8 cellular contexts compared by ENCODE assay signal in the genomic region with DNA sequence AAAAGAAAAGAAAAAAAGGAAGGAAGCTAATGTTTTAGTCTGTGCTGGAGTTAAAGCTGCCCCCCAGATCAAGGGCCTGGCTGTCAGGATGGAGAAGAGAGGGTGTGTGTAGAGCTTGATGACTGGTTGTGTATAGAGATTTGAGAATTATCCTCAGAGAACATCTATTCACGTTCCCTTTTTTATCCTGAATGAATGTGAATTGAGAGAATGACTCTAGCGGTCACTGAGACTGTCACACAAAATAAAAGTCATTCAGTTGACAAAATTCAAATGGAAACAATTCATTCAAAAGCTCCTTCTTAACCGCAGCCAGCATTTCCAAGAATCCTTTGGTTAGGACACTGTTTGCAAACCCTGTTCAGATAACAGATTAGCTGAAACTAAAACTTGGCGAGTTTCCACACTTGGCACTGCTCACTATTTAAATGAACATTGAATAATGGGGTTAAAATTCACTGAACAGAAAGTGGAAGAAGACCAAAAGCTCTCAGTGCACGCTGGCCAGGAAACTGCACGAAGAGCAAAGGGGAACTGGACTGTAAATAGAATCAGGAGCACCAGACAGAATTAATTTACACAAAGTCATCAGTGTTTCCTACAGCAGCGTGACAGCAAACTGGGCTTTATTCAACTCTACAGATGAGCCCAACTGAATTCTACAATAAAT. TPM values are rescaled to one million over a fixed set of nuclear protein-coding genes. Genes with fewer than 3 reads are reported as not detected.
DNase-seq lines count a peak whose midpoint lies in the region; ATAC-seq and TF ChIP-seq lines count a peak whose summit lies in the region.

No MANE protein-coding gene starts in this region.

- no peaks in the 10 kb centered on the region for H3K79me2 ChIP-seq in Karpas-422 (ENCODE audit: low read length)

- H3K27ac ChIP-seq in Karpas-422 (ENCODE audit: low read length) (no peak overlapping the region), adrenal gland (peak overlapping the region in 3 of 5 donors; percentile 25 to 60 (median 49)), lung (ENCODE audit: low read depth in 1 of 2, low read length in 1 of 2) (peak overlapping the region in 1 of 2 donors; percentile 27)

- H3K9ac ChIP-seq in Karpas-422 (ENCODE audit: low read length), result no peak overlapping the region

- H3K4me2 ChIP-seq in Karpas-422 (ENCODE audit: low read depth, low read length, poor library complexity, severe bottlenecking), result peak overlapping the region; percentile 42

- TF ChIP-seq POLR2A in adrenal gland (IDR thresholded peaks at IDR 0.05), result no peak

- H3K4me1 ChIP-seq in Karpas-422 (ENCODE audit: low read length), result peaks cover 9% of the 10 kb centered on the region
- peaks cover 11 to 14% of the 10 kb centered on the region in 2 donors for H3K4me1 ChIP-seq in adrenal gland (replicated peaks in 1 of 2)
- peaks cover 0 to 4% of the 10 kb centered on the region in 2 donors for H3K4me1 ChIP-seq in lung (ENCODE audit: control insufficient read depth in 2 of 2, insufficient read depth in 2 of 2, low read length in 2 of 2)

- H3K4me3 ChIP-seq in BJ (ENCODE audit: low read depth, low read length) (no peak overlapping the region), Karpas-422 (ENCODE audit: low read length) (peak overlapping the region; percentile 20; the same call in 1 of the 2 replicates), adrenal gland (peak overlapping the region in 1 of 4 donors; percentile 23), lung (no peak overlapping the region)

- intact Hi-C loops in adrenal gland (cut with DNase I), result no loop called here

- H2AFZ ChIP-seq in Karpas-422 (ENCODE audit: low read length), result peak overlapping the region; percentile 0; the same call in 1 of the 2 replicates

- H3K36me3 ChIP-seq in BJ (ENCODE audit: control insufficient read depth, insufficient read depth, low read length) (no peaks in the 10 kb centered on the region), Karpas-422 (ENCODE audit: insufficient read depth, low read length) (no peaks in the 10 kb centered on the region), adrenal gland (replicated peaks in 1 of 2) (no peaks in the 10 kb centered on the region), lung (ENCODE audit: control insufficient read depth in 2 of 2, insufficient read depth in 2 of 2, low read length in 2 of 2) (no peaks in the 10 kb centered on the region)

- H4K20me1 ChIP-seq in Karpas-422 (ENCODE audit: insufficient read depth, low read depth, low read length), result no peaks in the 10 kb centered on the region

- ATAC-seq in GM19324 (IDR thresholded peaks at IDR 0.05; ENCODE audit: low FRiP score, unreplicated experiment), result peak; percentile 75
- peak; percentile 54 for ATAC-seq in lung (ENCODE audit: insufficient read depth, low FRiP score)
- ATAC-seq in HG03469 (IDR thresholded peaks at IDR 0.05; ENCODE audit: unreplicated experiment), result no peak
- ATAC-seq in GM19395 (IDR thresholded peaks at IDR 0.05; ENCODE audit: unreplicated experiment), result no peak

- H3K9me2 ChIP-seq in Karpas-422 (replicated peaks; ENCODE audit: insufficient read depth, low read length), result no peaks in the 10 kb centered on the region

- no peak for TF ChIP-seq CTCF in BJ (IDR thresholded peaks at IDR 0.05; ENCODE audit: insufficient read depth, low read depth, low read length)
- TF ChIP-seq CTCF in adrenal gland (IDR thresholded peaks at IDR 0.05), result no peak
- no peak for TF ChIP-seq CTCF in lung (IDR thresholded peaks at IDR 0.05; ENCODE audit: control extremely low read depth, extremely low read depth)

- POLR2A ChIA-PET in BJ (lab: Charles Lee), result no interaction called here

- H3K27me3 ChIP-seq in BJ (ENCODE audit: control insufficient read depth, insufficient read depth, low read length), result no peaks in the 10 kb centered on the region; the same call in 1 of the 2 replicates
- no peaks in the 10 kb centered on the region for H3K27me3 ChIP-seq in Karpas-422 (ENCODE audit: low read length)
- H3K27me3 ChIP-seq in adrenal gland, result no peaks in the 10 kb centered on the region
- H3K27me3 ChIP-seq in lung (ENCODE audit: control insufficient read depth, insufficient read depth), result no peaks in the 10 kb centered on the region

- no peaks in the 10 kb centered on the region for H3K9me3 ChIP-seq in Karpas-422 (ENCODE audit: low read length)
- no peaks in the 10 kb centered on the region for H3K9me3 ChIP-seq in adrenal gland (replicated peaks in 1 of 3)
- H3K9me3 ChIP-seq in lung (ENCODE audit: control insufficient read depth in 2 of 2, insufficient read depth in 1 of 2, low read length in 1 of 2), result no peaks in the 10 kb centered on the region

- CTCF ChIA-PET in BJ (lab: Yijun Ruan, JAX), result interaction anchor here (0.9 to 1.8 kb wide), 2 partner anchors 14 to 158 kb away, joined by 3 to 5 read pairs; no protein-coding TSS in a partner anchor

- DNase-seq in BJ (ENCODE audit: low read depth), result peak; percentile 18
- peak; percentile 51 for DNase-seq in Karpas-422
- peak; percentile 58 to 90 (median 81) for DNase-seq in adrenal gland
- DNase-seq in lung (ENCODE audit: low spot score), result peak; percentile 77
- no peak for DNase-seq in NCI-H1436 treated with DMSO at 0.1 percent for 48 hours (lab: John Stamatoyannopoulos, UW)

- WGBS in adrenal gland, 4 donors, result 1 to 4% (median 3%) methylated on average over 7 of the region's 7 CpGs
- 0 to 3% methylated on average over 7 of the region's 7 CpGs for WGBS in lung, 2 donors

RNA-seq across cellular contexts. Expression of gene FAM89A, which starts 13.6 kb away (rescaled TPM):
- polyA plus RNA-seq in BJ (2011; rRNA removed) (15.0 and 15.6 TPM in 2 replicates), adrenal gland (10 to 100 TPM; 11.3 to 30.3 (median 13.6) TPM), lung (10 to 100 TPM; 19.5 to 27.1 TPM)
- polyA minus RNA-seq in BJ (2011; rRNA and poly(A)+ RNA removed), result 3.2 and 6.5 TPM in 2 replicates
- 8.2 and 11.2 TPM in 2 replicates for total RNA-seq in Karpas-422 (2014; rRNA removed; shearing (Covaris generic); ENCODE audit: low replicate concordance)
- total RNA-seq in adrenal gland (10 to 100 TPM; 24.4 to 59.4 (median 36.8) TPM), lung (10 to 100 TPM; 14.3 to 26.9 TPM)

Comparison
In these comparisons a context has a peak if more than half of its experiments do, and no peak if none do; other contexts are left out.
1. ATAC-seq: peak in GM19324 (single experiment) and lung (single experiment); none in HG03469 (single experiment) and GM19395 (single experiment).